Comparison of ENCODE assay signal across 9 cellular contexts in genomic region chr6:22025468-22026159, GRCh38.
DNase-seq lines count a peak whose midpoint lies in the region; ATAC-seq lines count a peak whose summit lies in the region.
"Had no signal": no experiment of that assay in that cellular context is flagged by ENCODE, and none has a peak within 500 bp of the region (broad histone marks: within the 10 kb centered on the region; RNA-seq: fewer than 3 reads in every experiment).

No MANE protein-coding gene starts in this region.

- H3K4me3 Mint-ChIP-seq in activated CD4-positive, alpha-beta T cell treated with anti-CD3 and anti-CD28 coated beads for 36 hours = peak overlapping the region; percentile 43
- H3K4me3 Mint-ChIP-seq in effector memory CD8-positive, alpha-beta T cell = no peak overlapping the region

- no peaks in the 10 kb centered on the region for H3K27me3 Mint-ChIP-seq in activated CD4-positive, alpha-beta T cell treated with anti-CD3 and anti-CD28 coated beads for 36 hours
- H3K27me3 Mint-ChIP-seq in effector memory CD8-positive, alpha-beta T cell = no peaks in the 10 kb centered on the region

- H3K27ac Mint-ChIP-seq in activated CD4-positive, alpha-beta T cell treated with anti-CD3 and anti-CD28 coated beads for 36 hours = peak overlapping the region; percentile 83
- no peak overlapping the region for H3K27ac Mint-ChIP-seq in effector memory CD8-positive, alpha-beta T cell

- H3K9me3 Mint-ChIP-seq in activated CD4-positive, alpha-beta T cell treated with anti-CD3 and anti-CD28 coated beads for 36 hours (ENCODE audit: low read depth) = peaks cover 3% of the 10 kb centered on the region
- H3K9me3 Mint-ChIP-seq in effector memory CD8-positive, alpha-beta T cell = peaks cover 10 to 12% of the 10 kb centered on the region in 2 donors

- peak overlapping the region; percentile 69 for H3K27ac ChIP-seq in caudate nucleus (ENCODE audit: low read depth, low read length)
- H3K27ac ChIP-seq: C4-2B had no signal

- H3K36me3 Mint-ChIP-seq in activated CD4-positive, alpha-beta T cell treated with anti-CD3 and anti-CD28 coated beads for 36 hours (ENCODE audit: low read depth) = no peaks in the 10 kb centered on the region
- H3K36me3 Mint-ChIP-seq in effector memory CD8-positive, alpha-beta T cell (ENCODE audit: insufficient read depth) = no peaks in the 10 kb centered on the region

- H3K4me1 Mint-ChIP-seq in activated CD4-positive, alpha-beta T cell treated with anti-CD3 and anti-CD28 coated beads for 36 hours = peaks cover 36% of the 10 kb centered on the region
- no peaks in the 10 kb centered on the region for H3K4me1 Mint-ChIP-seq in effector memory CD8-positive, alpha-beta T cell (ENCODE audit: low read depth in 2 of 2)

- DNase-seq in activated CD4-positive, alpha-beta T cell treated with anti-CD3 and anti-CD28 coated beads for 36 hours = peak; percentile 28
- DNase-seq in activated CD4-positive, alpha-beta T cell treated with anti-CD3 and anti-CD28 coated beads for 4 hours = no peak
- peak; percentile 74 for DNase-seq in NCI-H69 (lab: John Stamatoyannopoulos, UW)
- DNase-seq in caudate nucleus (lab: John Stamatoyannopoulos, UW) = peak in 3 of 61 donors; percentile 2 to 23 (median 5)
- DNase-seq in medulla oblongata (ENCODE audit: extremely low spot score) = peak; percentile 70
- DNase-seq in LoVo (ENCODE audit: low spot score) = no peak
- DNase-seq in effector memory CD8-positive, alpha-beta T cell = no peak

- intact Hi-C loops in activated CD4-positive, alpha-beta T cell treated with anti-CD3 and anti-CD28 coated beads for 36 hours (cut with DNase I, micrococcal nuclease) = no loop called here

- POLR2A ChIA-PET in activated CD4-positive, alpha-beta T cell treated with anti-CD3 and anti-CD28 coated beads for 36 hours (lab: Charles Lee) = interaction anchor here (0.6 kb wide), 1 partner anchor 117 kb away, joined by 3 read pairs; no protein-coding TSS in a partner anchor

- CTCF ChIA-PET in activated CD4-positive, alpha-beta T cell treated with anti-CD3 and anti-CD28 coated beads for 36 hours (lab: Charles Lee) = interaction anchor here (0.6 to 1.1 kb wide), 3 partner anchors 40 to 1151 kb away, joined by 3 to 4 read pairs (median 3); no protein-coding TSS in a partner anchor

- peak; percentile 76 for ATAC-seq in activated CD4-positive, alpha-beta T cell treated with anti-CD3 and anti-CD28 coated beads for 36 hours
- peak; percentile 51 for ATAC-seq in HG02571 (IDR thresholded peaks at IDR 0.05; ENCODE audit: unreplicated experiment)
- ATAC-seq in effector memory CD8-positive, alpha-beta T cell (replicated peaks) = no peak

Comparison
In these comparisons a context has a peak if more than half of its experiments do, and no peak if none do; other contexts are left out.
1. DNase-seq: peak in activated CD4-positive, alpha-beta T cell treated with anti-CD3 and anti-CD28 coated beads for 36 hours (single experiment), NCI-H69 (single experiment) and medulla oblongata (single experiment); none in activated CD4-positive, alpha-beta T cell treated with anti-CD3 and anti-CD28 coated beads for 4 hours (0 of 2), LoVo (single experiment) and effector memory CD8-positive, alpha-beta T cell (0 of 3).